10 cellular contexts compared by ENCODE assay signal in the genomic region with DNA sequence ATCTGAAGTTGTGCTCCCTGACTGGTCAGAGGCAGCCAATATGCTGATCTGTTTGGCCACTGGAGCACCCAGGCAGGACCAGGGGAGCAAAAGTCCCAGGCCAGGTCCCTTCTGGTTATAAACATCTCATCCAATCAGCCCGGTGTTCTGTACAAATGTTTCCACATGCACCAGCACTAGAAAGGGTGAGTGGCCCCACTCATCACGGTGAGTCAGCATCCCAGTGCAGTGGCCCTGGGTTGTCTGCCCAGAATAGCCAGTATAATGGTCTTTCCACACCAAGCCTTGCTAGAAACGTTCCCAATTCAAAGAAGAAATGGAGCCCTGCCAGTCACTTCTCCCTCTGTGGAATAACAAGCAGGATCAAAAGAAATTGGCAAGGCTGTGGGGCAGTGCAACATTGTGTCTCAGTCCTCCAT.
A peak's percentile ranks its signal among the peaks of the same experiment; 100 is the strongest.
DNase-seq lines count a peak whose midpoint lies in the region; TF ChIP-seq lines count a peak whose summit lies in the region.
"Had no signal": no experiment of that assay in that cellular context is flagged by ENCODE, and none has a peak within 500 bp of the region (broad histone marks: within the 10 kb centered on the region; RNA-seq: fewer than 3 reads in every experiment).

No MANE protein-coding gene starts in this region.

- no peaks in the 10 kb centered on the region for H3K27me3 Mint-ChIP-seq in MCF 10A (ENCODE audit: insufficient read depth, unreplicated experiment)

- POLR2A ChIA-PET in MCF 10A (lab: Yijun Ruan, JAX), result no interaction called here

- intact Hi-C loops in MCF 10A (cut with micrococcal nuclease), result no loop called here

- peaks cover 42% of the 10 kb centered on the region for H3K36me3 Mint-ChIP-seq in MCF 10A (ENCODE audit: insufficient read depth, unreplicated experiment)

- BruUV-seq in MCF 10A (replicated peaks; lab: Mats Ljungman, UMichigan), result no TSS peak

- no peaks in the 10 kb centered on the region for H3K4me1 Mint-ChIP-seq in MCF 10A (ENCODE audit: insufficient read depth, unreplicated experiment)
- H3K4me1 Mint-ChIP-seq: activated CD4-positive, alpha-beta memory T cell treated with anti-CD3 and anti-CD28 coated beads, Interleukin-2, amount 10 ng/mL, durations not matched to agents 7 days and 5 days had no signal

- no peak for TF ChIP-seq CTCF in MCF 10A (IDR thresholded peaks at IDR 0.05; ENCODE audit: unreplicated experiment)

- DNase-seq in HPDE6-E6E7 (ENCODE audit: extremely low spot score) (peak; percentile 16), MCF 10A (ENCODE audit: unreplicated experiment) (peak; percentile 8), hippocampal formation (lab: John Stamatoyannopoulos, UW) (peak; percentile 47 to 53), superior temporal gyrus (ENCODE audit: extremely low spot score) (peak; percentile 74), HUDEP-2 (lab: John Stamatoyannopoulos, UW; ENCODE audit: unreplicated experiment in 76 of 76) (no peak), NOMO-1 treated with DMSO at 0.1 percent for 48 hours (lab: John Stamatoyannopoulos, UW; ENCODE audit: unreplicated experiment) (no peak), DMS153 (lab: John Stamatoyannopoulos, UW) (no peak)
- no peak for DNase-seq in activated naive CD4-positive, alpha-beta T cell (lab: John Stamatoyannopoulos, UW)
- DNase-seq: activated CD4-positive, alpha-beta memory T cell treated with anti-CD3 and anti-CD28 coated beads, Interleukin-2, amount 10 ng/mL, durations not matched to agents 7 days and 5 days had no signal

- peaks cover 32% of the 10 kb centered on the region for H3K9me3 Mint-ChIP-seq in MCF 10A (ENCODE audit: unreplicated experiment)

- no peak overlapping the region for H3K4me3 Mint-ChIP-seq in MCF 10A (ENCODE audit: unreplicated experiment)
- H3K4me3 Mint-ChIP-seq: activated CD4-positive, alpha-beta memory T cell treated with anti-CD3 and anti-CD28 coated beads, Interleukin-2, amount 10 ng/mL, durations not matched to agents 7 days and 5 days; mesothelial cell of epicardium had no signal

- CTCF ChIA-PET in MCF 10A (lab: Yijun Ruan, JAX), result no interaction called here

- no peak overlapping the region for H3K27ac Mint-ChIP-seq in MCF 10A (ENCODE audit: low read depth, unreplicated experiment)
- H3K27ac Mint-ChIP-seq: activated CD4-positive, alpha-beta memory T cell treated with anti-CD3 and anti-CD28 coated beads, Interleukin-2, amount 10 ng/mL, durations not matched to agents 7 days and 5 days; mesothelial cell of epicardium had no signal

Comparison
In these comparisons a context has a peak if more than half of its experiments do, and no peak if none do; other contexts are left out.
1. DNase-seq: peak in HPDE6-E6E7 (single experiment), MCF 10A (single experiment), hippocampal formation (2 of 2) and superior temporal gyrus (single experiment); none in HUDEP-2 (0 of 76), NOMO-1 treated with DMSO at 0.1 percent for 48 hours (single experiment), activated naive CD4-positive, alpha-beta T cell (0 of 4) and DMS153 (single experiment).